ENCODE assay signal across 1 cellular context in the genomic region with DNA sequence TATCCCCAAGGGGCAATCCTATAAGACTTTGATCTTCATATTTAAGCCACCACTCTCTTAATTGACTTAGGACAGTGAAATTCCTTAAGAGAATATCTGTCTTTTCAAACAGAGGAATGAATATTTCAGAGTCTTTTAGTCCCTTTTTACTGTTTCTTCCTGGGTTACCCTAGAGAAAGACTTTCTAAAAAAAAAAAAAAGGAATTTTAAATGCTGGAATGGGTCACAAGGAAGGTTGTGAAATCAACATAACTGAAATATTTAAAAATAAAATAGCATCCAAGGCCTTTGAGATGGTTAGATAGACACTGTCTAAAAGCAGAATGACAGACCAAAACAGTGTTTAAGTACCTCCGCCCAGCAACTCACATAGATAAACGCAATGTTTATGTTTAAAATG.
TF ChIP-seq lines count a peak whose summit lies in the region.

No MANE protein-coding gene starts in this region.

TF ChIP-seq in SK-N-SH, 30 proteins besides CTCF, POLR2A, EP300 and RAD21 (continued from another document):
- TF ChIP-seq, protein P1, sequence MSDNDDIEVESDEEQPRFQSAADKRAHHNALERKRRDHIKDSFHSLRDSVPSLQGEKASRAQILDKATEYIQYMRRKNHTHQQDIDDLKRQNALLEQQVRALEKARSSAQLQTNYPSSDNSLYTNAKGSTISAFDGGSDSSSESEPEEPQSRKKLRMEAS (IDR thresholded peaks at IDR 0.05; ENCODE audit: low read depth): no peak
- TF ChIP-seq YY1 (IDR thresholded peaks at IDR 0.05; ENCODE audit: low read depth) (no peak), POLR2AphosphoS5 (IDR thresholded peaks at IDR 0.05; ENCODE audit: low read depth, low read length) (no peak)
